Comparison of ENCODE assay signal across 20 cellular contexts in genomic region chr7:50418934-50419333, GRCh38. TPM values are rescaled to one million over a fixed set of nuclear protein-coding genes. Genes with fewer than 3 reads are reported as not detected.
DNase-seq lines count a peak whose midpoint lies in the region; ATAC-seq, FAIRE-seq and TF ChIP-seq lines count a peak whose summit lies in the region.
"Had no signal": no experiment of that assay in that cellular context is flagged by ENCODE, and none has a peak within 500 bp of the region (broad histone marks: within the 10 kb centered on the region; RNA-seq: fewer than 3 reads in every experiment).

No MANE protein-coding gene starts in this region.

- 11% methylated on average over 6 of the region's 7 CpGs for WGBS in K562 (ENCODE audit: insufficient coverage, low coverage, missing lambda C conversion rate)
- 70% methylated on average over 7 of the region's 7 CpGs for whole genome bisulfite sequencing in SK-N-SH (ENCODE audit: low lambda C conversion rate)

- TF ChIP-seq CTCF in GM23338 (conservative IDR thresholded peaks at IDR 0.05; ENCODE audit: low read depth in 2 of 2) (no peak), K562 (IDR thresholded peaks at IDR 0.05 in 2 of 3, conservative IDR thresholded peaks at IDR 0.05 in 1 of 3; ENCODE audit: insufficient read depth in 2 of 3, low read depth in 1 of 3, low read length in 3 of 3) (no peak), fibroblast of pulmonary artery (IDR thresholded peaks at IDR 0.05; ENCODE audit: low read length, missing control alignments) (no peak), parathyroid adenoma (IDR thresholded peaks at IDR 0.05) (no peak), lower lobe of right lung (IDR thresholded peaks at IDR 0.05) (no peak), SK-N-SH (IDR thresholded peaks at IDR 0.05) (no peak)

- CTCF ChIA-PET in K562 (lab: Yijun Ruan, JAX; ENCODE audit: low intra/inter-chr PET ratio) (interaction anchor here (1.4 kb wide), 1 partner anchor 276 kb away, joined by 12 read pairs; no protein-coding TSS in a partner anchor), SK-N-SH (lab: Yijun Ruan, JAX) (interaction anchor here (0.6 to 18.1 kb wide), 45 partner anchors 8 to 742 kb away, joined by 3 to 353 read pairs (median 6); no protein-coding TSS in a partner anchor)

- H3K9me2 ChIP-seq in GM23338 (ENCODE audit: insufficient read depth) (0 out of 2 replicates have a peak, but pooled peaks cover 5% of the 10 kb centered on the region), SK-N-SH (no peaks in the 10 kb centered on the region)

- H3K79me2 ChIP-seq in GM23338 (replicated peaks; ENCODE audit: insufficient read depth) (no peaks in the 10 kb centered on the region), K562 (ENCODE audit: control insufficient read depth, insufficient read depth, low read length) (no peaks in the 10 kb centered on the region), parathyroid adenoma (no peaks in the 10 kb centered on the region), SK-N-SH (ENCODE audit: insufficient read depth) (no peaks in the 10 kb centered on the region)

- H3K36me3 ChIP-seq in GM23338 (ENCODE audit: insufficient read depth) (no peaks in the 10 kb centered on the region), K562 (ENCODE audit: control insufficient read depth, insufficient read depth, low read length) (no peaks in the 10 kb centered on the region), parathyroid adenoma (ENCODE audit: control insufficient read depth, insufficient read depth, low read length) (no peaks in the 10 kb centered on the region), lower lobe of right lung (no peaks in the 10 kb centered on the region), SK-N-SH (replicated peaks in 1 of 2; ENCODE audit: control insufficient read depth in 1 of 2, insufficient read depth in 2 of 2, low read length in 1 of 2) (no peaks in the 10 kb centered on the region)
- H3K36me3 ChIP-seq: BLaER1 treated with 17β-estradiol and CSF1 and Interleukin-3, amounts not matched to agents 10 nM and 100 nM had no signal

- FAIRE-seq in K562 (lab: Jason Lieb, UNC), result peak; percentile 49
- FAIRE-seq: G401.6, H54, HTR-8/SVneo had no signal

- TF ChIP-seq RAD21 in K562 (CRISPR knock-in tag; conservative IDR thresholded peaks at IDR 0.05 in 1 of 2, IDR thresholded peaks at IDR 0.05 in 1 of 2) (no peak), SK-N-SH (IDR thresholded peaks at IDR 0.05; ENCODE audit: low read length) (no peak)

- H4K20me1 ChIP-seq in GM23338 (replicated peaks; ENCODE audit: insufficient read depth), result no peaks in the 10 kb centered on the region
- 0 out of 2 replicates have a peak, but pooled peaks cover 4% of the 10 kb centered on the region for H4K20me1 ChIP-seq in K562 (replicated peaks; ENCODE audit: control insufficient read depth, insufficient read depth, low read length)
- no peaks in the 10 kb centered on the region for H4K20me1 ChIP-seq in SK-N-SH (ENCODE audit: insufficient read depth)

- no peak overlapping the region for H3K27ac Mint-ChIP-seq in GM23338
- H3K27ac Mint-ChIP-seq: B cell had no signal

- peak overlapping the region; percentile 28; the same call in 1 of the 2 replicates for H2AFZ ChIP-seq in GM23338
- H2AFZ ChIP-seq in K562 (ENCODE audit: low read depth, low read length), result peak overlapping the region; percentile 7; the same call in 1 of the 2 replicates
- H2AFZ ChIP-seq in parathyroid adenoma, result peak overlapping the region; percentile 30
- H2AFZ ChIP-seq in SK-N-SH (ENCODE audit: low read depth), result no peak overlapping the region

- intact Hi-C loops in K562 (cut with micrococcal nuclease), result loop anchor here (1.0 to 10.0 kb wide), 7 partner anchors 52 to 564 kb away; no protein-coding TSS in a partner anchor
- intact Hi-C loops in lower lobe of right lung (cut with DNase I), result no loop called here

- DNase-seq in GM23338 (ENCODE audit: low spot score) (no peak), K562 (ENCODE audit: extremely low read depth in 1 of 4, low spot score in 3 of 4) (peak in 1 of 4 experiments; percentile 15), fibroblast of pulmonary artery (ENCODE audit: low read depth) (peak; percentile 10), germinal center (ENCODE audit: low spot score) (no peak), lower lobe of right lung (no peak), SK-N-SH (no peak)
- DNase-seq: CD8-positive, alpha-beta memory T cell; COR-L47; DMS 273 treated with DMSO at 0.1 percent for 48 hours; DMS53; DND-41; EL; HCEC 1CT; IMR-90 had no signal

- TF ChIP-seq POLR2A in K562 (conservative IDR thresholded peaks at IDR 0.05), result no peak

- ATAC-seq in GM23338 (no peak), K562 (no peak), lower lobe of right lung (no peak)

- POLR2A ChIA-PET in K562 (lab: Yijun Ruan, JAX), result interaction anchor here (0.9 to 1.1 kb wide), 2 partner anchors 11 to 13 kb away, joined by 3 to 4 read pairs; no protein-coding TSS in a partner anchor
- POLR2A ChIA-PET in SK-N-SH (lab: Yijun Ruan, JAX), result no interaction called here

- H3K9me1 ChIP-seq in K562 (ENCODE audit: control insufficient read depth, insufficient read depth, low read length), result no peaks in the 10 kb centered on the region

- H3K4me1 ChIP-seq in GM23338 (ENCODE audit: insufficient read depth), result peaks cover 22% of the 10 kb centered on the region
- peaks cover 0 to 2% of the 10 kb centered on the region in 2 experiments; a peak in 1 of 5 replicates for H3K4me1 ChIP-seq in K562 (replicated peaks in 1 of 2; ENCODE audit: control insufficient read depth in 2 of 2, insufficient read depth in 2 of 2, low read length in 2 of 2)
- no peaks in the 10 kb centered on the region for H3K4me1 ChIP-seq in parathyroid adenoma
- H3K4me1 ChIP-seq in lower lobe of right lung, result peaks cover 6% of the 10 kb centered on the region
- peaks cover 0 to 15% of the 10 kb centered on the region in 2 experiments; a peak in 1 of 4 replicates for H3K4me1 ChIP-seq in SK-N-SH (ENCODE audit: control insufficient read depth in 1 of 2, insufficient read depth in 2 of 2, low read depth in 1 of 2, low read length in 1 of 2)

- no peaks in the 10 kb centered on the region for H3K9me3 ChIP-seq in K562 (replicated peaks; ENCODE audit: control insufficient read depth, insufficient read depth, low read depth, low read length)
- H3K9me3 ChIP-seq in parathyroid adenoma (ENCODE audit: control insufficient read depth, low read length), result no peaks in the 10 kb centered on the region
- no peaks in the 10 kb centered on the region for H3K9me3 ChIP-seq in lower lobe of right lung
- H3K9me3 ChIP-seq in SK-N-SH, result no peaks in the 10 kb centered on the region
- H3K9me3 ChIP-seq: BLaER1 treated with 17β-estradiol and CSF1 and Interleukin-3, amounts not matched to agents 10 nM and 100 nM had no signal

- no peak overlapping the region for H3K4me2 ChIP-seq in GM23338
- H3K4me2 ChIP-seq in K562 (ENCODE audit: insufficient read depth, low read length), result no peak overlapping the region
- no peak overlapping the region for H3K4me2 ChIP-seq in parathyroid adenoma (ENCODE audit: low read length)
- no peak overlapping the region for H3K4me2 ChIP-seq in SK-N-SH

- TF ChIP-seq EP300 in K562 (IDR thresholded peaks at IDR 0.05; ENCODE audit: low read length) (no peak), SK-N-SH (IDR thresholded peaks at IDR 0.05; ENCODE audit: borderline replicate concordance in 1 of 2, low read depth in 1 of 2, low read length in 1 of 2) (no peak)

- H3K9ac ChIP-seq in K562 (ENCODE audit: insufficient read depth in 1 of 2, low read depth in 2 of 2, low read length in 2 of 2) (no peak overlapping the region), parathyroid adenoma (no peak overlapping the region), SK-N-SH (no peak overlapping the region)

- peaks cover 29% of the 10 kb centered on the region for H3K4me1 Mint-ChIP-seq in GM23338

- H3K4me3 ChIP-seq in GM23338, result no peak overlapping the region
- H3K4me3 ChIP-seq in K562, result no peak overlapping the region
- H3K4me3 ChIP-seq in fibroblast of pulmonary artery (replicated peaks; ENCODE audit: low read depth, low read length), result no peak overlapping the region
- H3K4me3 ChIP-seq in parathyroid adenoma (ENCODE audit: low read depth, low read length), result no peak overlapping the region
- no peak overlapping the region for H3K4me3 ChIP-seq in lower lobe of right lung
- H3K4me3 ChIP-seq in SK-N-SH (ENCODE audit: low read depth in 2 of 2, low read length in 1 of 2), result no peak overlapping the region
- H3K4me3 ChIP-seq: BLaER1 treated with 17β-estradiol and CSF1 and Interleukin-3, amounts not matched to agents 10 nM and 100 nM had no signal

- no TSS peak for BruUV-seq in K562 (replicated peaks; lab: Mats Ljungman, UMichigan)

- no peak overlapping the region for H3K27ac ChIP-seq in GM23338 (ENCODE audit: low read depth)
- no peak overlapping the region for H3K27ac ChIP-seq in K562 (ENCODE audit: extremely low read depth, low read depth, low read length)
- H3K27ac ChIP-seq in parathyroid adenoma, result no peak overlapping the region
- H3K27ac ChIP-seq in lower lobe of right lung, result no peak overlapping the region
- H3K27ac ChIP-seq in SK-N-SH (ENCODE audit: low read depth in 2 of 2, low read length in 1 of 2), result no peak overlapping the region
- H3K27ac ChIP-seq: BLaER1 treated with 17β-estradiol and CSF1 and Interleukin-3, amounts not matched to agents 10 nM and 100 nM had no signal

- peaks cover 3% of the 10 kb centered on the region for H3K27me3 Mint-ChIP-seq in GM23338 (ENCODE audit: insufficient read depth, low read depth, poor library complexity)
- H3K27me3 Mint-ChIP-seq: B cell; CD8-positive, alpha-beta memory T cell had no signal

- no peaks in the 10 kb centered on the region for H3K36me3 Mint-ChIP-seq in GM23338 (ENCODE audit: low read depth)
- H3K36me3 Mint-ChIP-seq: CD8-positive, alpha-beta memory T cell had no signal

- H3K9me3 Mint-ChIP-seq in GM23338, result no peaks in the 10 kb centered on the region
- H3K9me3 Mint-ChIP-seq: CD8-positive, alpha-beta memory T cell had no signal

- H3F3A ChIP-seq in GM23338 (replicated peaks; ENCODE audit: low read depth), result no peaks in the 10 kb centered on the region
- H3F3A ChIP-seq in SK-N-SH (replicated peaks; ENCODE audit: insufficient read depth), result no peaks in the 10 kb centered on the region

- H3K27me3 ChIP-seq in GM23338 (ENCODE audit: insufficient read depth) (no peaks in the 10 kb centered on the region), K562 (ENCODE audit: control insufficient read depth in 2 of 2, insufficient read depth in 2 of 2, low read length in 2 of 2) (0 out of 5 replicates have a peak, but pooled peaks cover 0 to 2% of the 10 kb centered on the region in 2 experiments), parathyroid adenoma (ENCODE audit: control insufficient read depth, insufficient read depth, low read length) (no peaks in the 10 kb centered on the region), lower lobe of right lung (ENCODE audit: low read depth) (no peaks in the 10 kb centered on the region), SK-N-SH (ENCODE audit: insufficient read depth) (no peaks in the 10 kb centered on the region)
- H3K27me3 ChIP-seq: BLaER1 treated with 17β-estradiol and CSF1 and Interleukin-3, amounts not matched to agents 10 nM and 100 nM had no signal

- in situ Hi-C loops in K562 (cut with MboI), result no loop called here

- H3K4me3 Mint-ChIP-seq in GM23338, result no peak overlapping the region
- H3K4me3 Mint-ChIP-seq: B cell; CD8-positive, alpha-beta memory T cell had no signal

RNA-seq across cellular contexts. Expression of gene FIGNL1, which starts 31.2 kb away (rescaled TPM):
- 15.8 and 24.9 TPM in 2 replicates for total RNA-seq in GM23338 (2014; rRNA removed; shearing (Covaris generic))
- polyA plus RNA-seq in GM23338 (2016; fragmentation: Nextera tagmentation; extraction: Ambion mirVana) (5.5 and 6.6 TPM in 2 replicates), K562 (2011; rRNA removed) (37.6 and 48.3 TPM in 2 replicates), K562 (2014; fragmentation: Illumina TruSeq; extraction: Trizol) (28.5 and 30.7 TPM in 2 replicates), K562 (2014; fragmentation: Nextera tagmentation; extraction: Ambion mirVana) (10 to 100 TPM; 15.5 to 22.7 TPM), K562 (2014; rRNA removed) (27.6 and 29.4 TPM in 2 replicates), SK-N-SH (2012; rRNA removed) (6.7 and 8.6 TPM in 2 replicates)
- total RNA-seq in K562 (2011; cell fraction: chromatin; rRNA removed; ENCODE audit: low replicate concordance), result 11.5 and 48.7 TPM in 2 replicates
- total RNA-seq in K562 (2011; cell fraction: nucleolus; rRNA removed), result 9.8 and 12.1 TPM in 2 replicates
- 19.5 TPM in 2 replicates for total RNA-seq in K562 (2011; cell fraction: nucleoplasm; rRNA removed)
- total RNA-seq in K562 (2014; rRNA removed) (21.6 and 24.1 TPM in 2 replicates), K562 (2014; rRNA removed; fragmentation: Illumina TruSeq; extraction: Trizol) (42.4 and 48.3 TPM in 2 replicates), K562 (2015; rRNA removed; fragmentation: Illumina TruSeq; extraction: Trizol) (42.4 and 46.7 TPM in 2 replicates), K562 (2021) (25.8 and 28.3 TPM in 2 replicates), lower lobe of right lung (5.0 TPM)
- polyA plus RNA-seq in K562 (2011; cell fraction: cytosol; rRNA removed), result 16.0 and 25.1 TPM in 2 replicates
- 28.2 and 31.2 TPM in 2 replicates for polyA plus RNA-seq in K562 (2011; cell fraction: nucleus; rRNA removed)
- 21.0 and 22.9 TPM in 2 replicates for polyA plus RNA-seq in K562 (2012)
- 48.9 and 55.0 TPM in 2 replicates for polyA minus RNA-seq in K562 (2011; rRNA and poly(A)+ RNA removed)
- polyA minus RNA-seq in K562 (2011; cell fraction: cytosol; rRNA and poly(A)+ RNA removed), result 14.7 and 21.5 TPM in 2 replicates
- polyA minus RNA-seq in K562 (2011; cell fraction: nucleus; rRNA and poly(A)+ RNA removed), result 18.3 and 29.4 TPM in 2 replicates
- 7.3 and 7.7 TPM in 2 replicates for polyA plus RNA-seq in SK-N-SH (2012; cell fraction: cytosol; rRNA removed)
- 7.3 and 12.9 TPM in 2 replicates for polyA plus RNA-seq in SK-N-SH (2012; cell fraction: nucleus; rRNA removed)
